30 cellular contexts compared by ENCODE assay signal in genomic region chr4:60579335-60579734, GRCh38.
DNase-seq lines count a peak whose midpoint lies in the region; ATAC-seq and TF ChIP-seq lines count a peak whose summit lies in the region.
"Had no signal": no experiment of that assay in that cellular context is flagged by ENCODE, and none has a peak within 500 bp of the region (broad histone marks: within the 10 kb centered on the region; RNA-seq: fewer than 3 reads in every experiment).

No MANE protein-coding gene starts in this region.

- no peak overlapping the region for H3K27ac ChIP-seq in RWPE2 (ENCODE audit: poor library complexity, severe bottlenecking)
- H3K27ac ChIP-seq in foreskin keratinocyte = no peak overlapping the region
- no peak overlapping the region for H3K27ac ChIP-seq in GM23338 (ENCODE audit: low read depth)
- H3K27ac ChIP-seq: gastroesophageal sphincter, left lung, right atrium auricular region, upper lobe of right lung had no signal

- H3K4me2 ChIP-seq in GM23338 = no peak overlapping the region

- H3K9me2 ChIP-seq in GM23338 (ENCODE audit: insufficient read depth) = no peaks in the 10 kb centered on the region; the same call in 1 of the 2 replicates

- H3K27me3 ChIP-seq in RWPE2 (ENCODE audit: insufficient read depth, poor library complexity, severe bottlenecking) (no peaks in the 10 kb centered on the region), foreskin keratinocyte (no peaks in the 10 kb centered on the region), GM23338 (ENCODE audit: insufficient read depth) (no peaks in the 10 kb centered on the region)
- H3K27me3 ChIP-seq: gastroesophageal sphincter, left lung, MG63, right atrium auricular region, upper lobe of right lung had no signal

- H3K36me3 ChIP-seq in RWPE2 (ENCODE audit: low read depth) (no peaks in the 10 kb centered on the region), GM23338 (ENCODE audit: insufficient read depth) (no peaks in the 10 kb centered on the region)
- H3K36me3 ChIP-seq: gastroesophageal sphincter, left lung, MG63, right atrium auricular region, upper lobe of right lung had no signal

- CTCF ChIA-PET in activated CD4-positive, alpha-beta T cell treated with anti-CD3 and anti-CD28 coated beads, Interleukin-2, amount 10 ng/mL, durations not matched to agents 7 days and 5 days (lab: Charles Lee) = no interaction called here

- H4K20me1 ChIP-seq in GM23338 (replicated peaks; ENCODE audit: insufficient read depth) = no peaks in the 10 kb centered on the region

- H3K4me3 Mint-ChIP-seq in GM23338 = no peak overlapping the region
- H3K4me3 Mint-ChIP-seq in activated CD4-positive, alpha-beta T cell treated with anti-CD3 and anti-CD28 coated beads, Interleukin-2, amount 10 ng/mL, durations not matched to agents 7 days and 5 days = no peak overlapping the region
- H3K4me3 Mint-ChIP-seq: activated CD4-positive, alpha-beta memory T cell treated with anti-CD3 and anti-CD28 coated beads for 36 hours; activated naive CD8-positive, alpha-beta T cell treated with anti-CD3 and anti-CD28 coated beads, Interleukin-2, amount 50 U/mL, for 24 hours; activated T-cell treated with anti-CD3 and anti-CD28 coated beads, Interleukin-2, amount 50 U/mL, for 72 hours; CD14-positive monocyte; immature natural killer cell had no signal

- no peaks in the 10 kb centered on the region for H3K36me3 Mint-ChIP-seq in GM23338 (ENCODE audit: low read depth)
- no peaks in the 10 kb centered on the region for H3K36me3 Mint-ChIP-seq in activated CD4-positive, alpha-beta T cell treated with anti-CD3 and anti-CD28 coated beads, Interleukin-2, amount 10 ng/mL, durations not matched to agents 7 days and 5 days (ENCODE audit: low read depth)
- H3K36me3 Mint-ChIP-seq: activated CD4-positive, alpha-beta memory T cell treated with anti-CD3 and anti-CD28 coated beads for 36 hours; CD14-positive monocyte; immature natural killer cell had no signal

- H3K4me3 ChIP-seq in RWPE2 (ENCODE audit: severe bottlenecking) = no peak overlapping the region
- no peak overlapping the region for H3K4me3 ChIP-seq in GM23338
- H3K4me3 ChIP-seq: gastroesophageal sphincter, left lung, MG63, right atrium auricular region, upper lobe of right lung had no signal

- H3K27ac Mint-ChIP-seq in GM23338 = no peak overlapping the region
- H3K27ac Mint-ChIP-seq in activated CD4-positive, alpha-beta T cell treated with anti-CD3 and anti-CD28 coated beads, Interleukin-2, amount 10 ng/mL, durations not matched to agents 7 days and 5 days = no peak overlapping the region
- H3K27ac Mint-ChIP-seq: activated CD4-positive, alpha-beta memory T cell treated with anti-CD3 and anti-CD28 coated beads for 36 hours; activated naive CD8-positive, alpha-beta T cell treated with anti-CD3 and anti-CD28 coated beads, Interleukin-2, amount 50 U/mL, for 24 hours; activated T-cell treated with anti-CD3 and anti-CD28 coated beads, Interleukin-2, amount 50 U/mL, for 72 hours; CD14-positive monocyte; immature natural killer cell had no signal

- H3K4me1 ChIP-seq in RWPE2 (ENCODE audit: insufficient read depth, poor library complexity, severe bottlenecking) (no peaks in the 10 kb centered on the region), foreskin keratinocyte (peaks cover 9% of the 10 kb centered on the region), GM23338 (ENCODE audit: insufficient read depth) (no peaks in the 10 kb centered on the region)
- H3K4me1 ChIP-seq: Caco-2, gastroesophageal sphincter, left lung, right atrium auricular region, upper lobe of right lung had no signal

- H3K4me1 Mint-ChIP-seq in GM23338 = peaks cover 4% of the 10 kb centered on the region
- H3K4me1 Mint-ChIP-seq in activated CD4-positive, alpha-beta T cell treated with anti-CD3 and anti-CD28 coated beads, Interleukin-2, amount 10 ng/mL, durations not matched to agents 7 days and 5 days = no peaks in the 10 kb centered on the region
- H3K4me1 Mint-ChIP-seq: activated naive CD8-positive, alpha-beta T cell treated with anti-CD3 and anti-CD28 coated beads, Interleukin-2, amount 50 U/mL, for 24 hours; CD14-positive monocyte; immature natural killer cell had no signal

- POLR2A ChIA-PET in activated CD4-positive, alpha-beta T cell treated with anti-CD3 and anti-CD28 coated beads, Interleukin-2, amount 10 ng/mL, durations not matched to agents 7 days and 5 days (lab: Charles Lee) = no interaction called here

- H3K9me3 Mint-ChIP-seq in GM23338 = no peaks in the 10 kb centered on the region
- peaks cover 9% of the 10 kb centered on the region for H3K9me3 Mint-ChIP-seq in activated CD4-positive, alpha-beta T cell treated with anti-CD3 and anti-CD28 coated beads, Interleukin-2, amount 10 ng/mL, durations not matched to agents 7 days and 5 days

- no peaks in the 10 kb centered on the region for H3F3A ChIP-seq in GM23338 (replicated peaks; ENCODE audit: low read depth)

- H3K27me3 Mint-ChIP-seq in GM23338 (ENCODE audit: insufficient read depth, low read depth, poor library complexity) = no peaks in the 10 kb centered on the region
- no peaks in the 10 kb centered on the region for H3K27me3 Mint-ChIP-seq in activated CD4-positive, alpha-beta T cell treated with anti-CD3 and anti-CD28 coated beads, Interleukin-2, amount 10 ng/mL, durations not matched to agents 7 days and 5 days
- H3K27me3 Mint-ChIP-seq: activated CD4-positive, alpha-beta memory T cell treated with anti-CD3 and anti-CD28 coated beads for 36 hours; activated naive CD8-positive, alpha-beta T cell treated with anti-CD3 and anti-CD28 coated beads, Interleukin-2, amount 50 U/mL, for 24 hours had no signal

- no peaks in the 10 kb centered on the region for H3K79me2 ChIP-seq in GM23338 (replicated peaks; ENCODE audit: insufficient read depth)

- H2AFZ ChIP-seq in GM23338 = no peak overlapping the region

- H3K9me3 ChIP-seq in RWPE2 (ENCODE audit: severe bottlenecking) = no peaks in the 10 kb centered on the region
- H3K9me3 ChIP-seq: Caco-2, gastroesophageal sphincter, MG63, right atrium auricular region, upper lobe of right lung had no signal

- no peak for TF ChIP-seq CTCF in RWPE2 (IDR thresholded peaks at IDR 0.05; ENCODE audit: poor library complexity, severe bottlenecking)
- TF ChIP-seq CTCF in foreskin keratinocyte (conservative IDR thresholded peaks at IDR 0.05) = no peak
- no peak for TF ChIP-seq CTCF in GM23338 (conservative IDR thresholded peaks at IDR 0.05; ENCODE audit: low read depth in 2 of 2)

- peak; percentile 30 for DNase-seq in EH (ENCODE audit: low read depth)
- peak; percentile 47 for DNase-seq in HT1080 (ENCODE audit: low read depth)
- no peak for DNase-seq in RWPE2 (ENCODE audit: low spot score)
- DNase-seq in foreskin keratinocyte = peak; percentile 42 to 69
- no peak for DNase-seq in GM23338 (ENCODE audit: low spot score)
- no peak for DNase-seq in DMS53 treated with DMSO at 0.1 percent for 48 hours (lab: John Stamatoyannopoulos, UW; ENCODE audit: unreplicated experiment)
- DNase-seq in activated CD4-positive, alpha-beta T cell treated with anti-CD3 and anti-CD28 coated beads, Interleukin-2, amount 10 ng/mL, durations not matched to agents 7 days and 5 days = no peak
- DNase-seq: activated CD4-positive, alpha-beta memory T cell treated with anti-CD3 and anti-CD28 coated beads for 36 hours; activated naive CD4-positive, alpha-beta T cell; activated naive CD8-positive, alpha-beta T cell treated with anti-CD3 and anti-CD28 coated beads, Interleukin-2, amount 50 U/mL, for 24 hours; activated T-cell treated with anti-CD3 and anti-CD28 coated beads, Interleukin-2, amount 50 U/mL, for 72 hours; Caco-2; cerebellar nuclear complex; DMS79; immature natural killer cell; KG1; left lung; MG63; NCI-H1417; NCI-H2029; NCI-H526 treated with DMSO at 0.1 percent for 48 hours; small intestine; stimulated activated naive CD4-positive, alpha-beta T cell; T-helper 1 cell; upper lobe of right lung had no signal

- ATAC-seq in RWPE2 (ENCODE audit: low read depth) (peak; percentile 64; the same call in 1 of the 3 replicates), foreskin keratinocyte (peak; percentile 99), GM23338 (no peak), HG03039 (IDR thresholded peaks at IDR 0.05; ENCODE audit: unreplicated experiment) (no peak)
- ATAC-seq: activated CD4-positive, CD25-positive, alpha-beta regulatory T cell treated with anti-CD3 and anti-CD28 coated beads, Interleukin-2, amount 50 U/mL, for 24 hours; activated naive CD8-positive, alpha-beta T cell treated with anti-CD3 and anti-CD28 coated beads, Interleukin-2, amount 50 U/mL, for 24 hours; activated T-cell treated with anti-CD3 and anti-CD28 coated beads, Interleukin-2, amount 50 U/mL, for 72 hours; gastroesophageal sphincter; left lung; upper lobe of right lung had no signal

TF ChIP-seq in GM23338, 12 proteins besides CTCF, POLR2A, EP300 and RAD21 (continues in another document):
- TF ChIP-seq EZH2phosphoT487 (IDR thresholded peaks at IDR 0.05; ENCODE audit: unreplicated experiment) = no peak
- TF ChIP-seq NANOG (IDR thresholded peaks at IDR 0.05; ENCODE audit: borderline replicate concordance) = no peak
- TF ChIP-seq EZH2 (IDR thresholded peaks at IDR 0.05; ENCODE audit: low read depth, unreplicated experiment) = no peak

Comparison
In these comparisons a context has a peak if more than half of its experiments do, and no peak if none do; other contexts are left out.
1. DNase-seq: peak in EH (single experiment), HT1080 (single experiment) and foreskin keratinocyte (2 of 2); none in RWPE2 (single experiment), GM23338 (single experiment), DMS53 treated with DMSO at 0.1 percent for 48 hours (single experiment) and activated CD4-positive, alpha-beta T cell treated with anti-CD3 and anti-CD28 coated beads, Interleukin-2, amount 10 ng/mL, durations not matched to agents 7 days and 5 days (single experiment).
2. ATAC-seq: peak in RWPE2 (single experiment) and foreskin keratinocyte (single experiment); none in GM23338 (single experiment) and HG03039 (single experiment).